10 cellular contexts compared by ENCODE assay signal in the genomic region with DNA sequence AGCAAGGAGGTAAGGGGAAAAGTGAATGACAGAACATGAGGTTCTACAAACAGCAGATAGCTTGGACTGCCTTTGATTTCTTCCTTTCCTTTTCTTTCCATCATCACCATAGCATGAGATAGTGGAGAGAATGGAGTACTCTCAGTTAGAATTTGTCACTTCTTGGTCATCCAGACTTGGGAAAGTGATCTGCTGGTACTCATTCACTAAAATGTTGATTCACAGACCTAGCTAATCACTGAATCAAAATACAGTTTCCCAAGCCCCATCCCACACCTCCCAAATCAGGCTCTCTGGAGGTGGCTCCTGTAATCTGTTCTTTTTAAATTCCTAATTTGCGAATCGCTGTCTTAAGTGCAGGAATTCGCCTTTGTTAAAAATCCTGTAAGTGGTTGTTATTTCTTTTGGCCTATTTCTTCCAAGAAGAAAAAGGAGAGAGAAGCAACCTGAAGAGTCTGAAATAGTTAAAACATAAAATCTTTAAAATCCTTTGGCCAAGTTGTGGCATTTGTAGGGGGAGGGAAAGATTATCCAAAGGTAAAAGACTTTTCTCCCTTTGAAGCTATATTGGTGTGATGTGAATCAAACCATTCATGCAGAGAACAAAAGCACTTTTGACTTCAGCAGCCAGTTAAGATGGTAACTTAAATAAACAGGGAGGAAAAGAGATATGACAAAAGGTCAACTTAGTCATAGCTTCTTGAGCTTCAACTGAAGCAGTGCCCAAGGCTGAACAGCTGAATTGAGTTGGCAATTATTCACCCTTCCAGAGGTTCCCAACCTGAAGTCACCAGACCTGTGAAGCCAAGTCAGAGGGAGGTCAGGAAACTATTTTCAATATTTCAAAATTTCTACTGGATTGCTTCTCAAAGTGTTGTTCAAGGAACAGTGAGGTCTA.
DNase-seq lines count a peak whose midpoint lies in the region; ATAC-seq, FAIRE-seq and TF ChIP-seq lines count a peak whose summit lies in the region.
"Had no signal": no experiment of that assay in that cellular context is flagged by ENCODE, and none has a peak within 500 bp of the region (broad histone marks: within the 10 kb centered on the region; RNA-seq: fewer than 3 reads in every experiment).

No MANE protein-coding gene starts in this region.

- POLR2A ChIA-PET in HEK293T (lab: Yijun Ruan, JAX), result no interaction called here

- no peaks in the 10 kb centered on the region for H3K36me3 ChIP-seq in HAP-1 (replicated peaks)

- in situ Hi-C loops in HAP-1 (cut with MboI; ENCODE audit: low sequenced_read_pairs), result no loop called here

- no peak for ATAC-seq in HG03280 (IDR thresholded peaks at IDR 0.05; ENCODE audit: unreplicated experiment)
- ATAC-seq: body of pancreas had no signal

- peak; percentile 98 for FAIRE-seq in RCC 7860 (lab: Jason Lieb, UNC)

- H3K4me1 ChIP-seq in HAP-1, result peaks cover 34% of the 10 kb centered on the region

- H3K4me3 ChIP-seq in HAP-1, result no peak overlapping the region
- H3K4me3 ChIP-seq: body of pancreas had no signal

- H3K27me3 ChIP-seq in HAP-1 (ENCODE audit: low read depth), result no peaks in the 10 kb centered on the region; the same call in 1 of the 2 replicates
- H3K27me3 ChIP-seq: body of pancreas had no signal

- H3K9me3 ChIP-seq in HAP-1, result no peaks in the 10 kb centered on the region
- H3K9me3 ChIP-seq: body of pancreas had no signal

- DNase-seq in HAP-1 (ENCODE audit: low spot score in 2 of 2), result peak; percentile 16 to 75
- DNase-seq in RCC 7860 (ENCODE audit: low spot score), result peak; percentile 93
- DNase-seq in fibroblast of peridontal ligament (ENCODE audit: extremely low read depth), result peak; percentile 62
- peak; percentile 48 for DNase-seq in putamen (ENCODE audit: low spot score)
- DNase-seq in HEK293T (ENCODE audit: extremely low spot score), result no peak
- no peak for DNase-seq in NCI-H524 (lab: John Stamatoyannopoulos, UW)
- DNase-seq: activated CD4-positive, alpha-beta T cell treated with anti-CD3 and anti-CD28 coated beads, Interleukin-2, amount 10 ng/mL, durations not matched to agents 7 days and 5 days; body of pancreas; RPMI8226 had no signal

- CTCF ChIA-PET in HEK293T (lab: Yijun Ruan, JAX), result no interaction called here

TF ChIP-seq in HEK293T, 16 proteins besides CTCF, POLR2A, EP300 and RAD21:
- TF ChIP-seq ZNF384 (IDR thresholded peaks at IDR 0.05) (no peak), ARNT (IDR thresholded peaks at IDR 0.05) (no peak), SUZ12 (IDR thresholded peaks at IDR 0.05) (no peak), SP1 (IDR thresholded peaks at IDR 0.05) (no peak), FOXA1 (IDR thresholded peaks at IDR 0.05) (no peak), TARDBP (IDR thresholded peaks at IDR 0.05) (no peak), ELF4 (IDR thresholded peaks at IDR 0.05) (no peak), CTBP1 (IDR thresholded peaks at IDR 0.05; ENCODE audit: borderline replicate concordance) (no peak), HDGF (IDR thresholded peaks at IDR 0.05; ENCODE audit: borderline replicate concordance) (no peak), L3MBTL2 (conservative IDR thresholded peaks at IDR 0.05) (no peak), NFRKB (IDR thresholded peaks at IDR 0.05) (no peak), LEF1 (IDR thresholded peaks at IDR 0.05; ENCODE audit: borderline replicate concordance) (no peak), FOXM1 (IDR thresholded peaks at IDR 0.05; ENCODE audit: borderline replicate concordance) (no peak)
- TF ChIP-seq, protein P1, sequence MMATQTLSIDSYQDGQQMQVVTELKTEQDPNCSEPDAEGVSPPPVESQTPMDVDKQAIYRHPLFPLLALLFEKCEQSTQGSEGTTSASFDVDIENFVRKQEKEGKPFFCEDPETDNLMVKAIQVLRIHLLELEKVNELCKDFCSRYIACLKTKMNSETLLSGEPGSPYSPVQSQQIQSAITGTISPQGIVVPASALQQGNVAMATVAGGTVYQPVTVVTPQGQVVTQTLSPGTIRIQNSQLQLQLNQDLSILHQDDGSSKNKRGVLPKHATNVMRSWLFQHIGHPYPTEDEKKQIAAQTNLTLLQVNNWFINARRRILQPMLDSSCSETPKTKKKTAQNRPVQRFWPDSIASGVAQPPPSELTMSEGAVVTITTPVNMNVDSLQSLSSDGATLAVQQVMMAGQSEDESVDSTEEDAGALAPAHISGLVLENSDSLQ (IDR thresholded peaks at IDR 0.05), result no peak

Comparison
In these comparisons a context has a peak if more than half of its experiments do, and no peak if none do; other contexts are left out.
1. DNase-seq: peak in HAP-1 (2 of 2), RCC 7860 (single experiment), fibroblast of peridontal ligament (single experiment) and putamen (single experiment); none in HEK293T (single experiment) and NCI-H524 (0 of 2).